Comparison of ENCODE assay signal across 34 cellular contexts in genomic region chr22:37925311-37925710, GRCh38. TPM values are rescaled to one million over a fixed set of nuclear protein-coding genes. Genes with fewer than 3 reads are reported as not detected.
"Had no signal": no experiment of that assay in that cellular context is flagged by ENCODE, and none has a peak within 500 bp of the region (broad histone marks: within the 10 kb centered on the region; RNA-seq: fewer than 3 reads in every experiment).

No MANE protein-coding gene starts in this region.

- H3K36me3 ChIP-seq: neural progenitor cell had no signal

- H3K4me1 ChIP-seq: neural progenitor cell had no signal

- H3K27me3 Mint-ChIP-seq: activated CD4-positive, alpha-beta memory T cell treated with anti-CD3 and anti-CD28 coated beads for 36 hours; activated CD4-positive, alpha-beta T cell treated with anti-CD3 and anti-CD28 coated beads, Interleukin-2, amount 10 ng/mL, durations not matched to agents 24 days and 14 days; activated T-cell treated with anti-CD3 and anti-CD28 coated beads, Interleukin-2, amount 50 U/mL, for 24 hours; central memory CD8-positive, alpha-beta T cell; dendritic cell treated with granulocyte-macrophage colony-stimulating factor and Interleukin-4, amounts not matched to agents 40 ng/mL and 50 ng/mL, for 4 days; naive thymus-derived CD4-positive, alpha-beta T cell; stimulated activated naive CD8-positive, alpha-beta T cell treated with anti-CD3 and anti-CD28 coated beads, Interleukin-15, Interleukin-2, amounts not matched to agents 100 ng/mL and 50 ng/mL, for 24 hours; T-helper 17 cell had no signal

- H3K4me1 Mint-ChIP-seq: central memory CD8-positive, alpha-beta T cell; mesothelial cell of epicardium; neural progenitor cell; stimulated activated effector memory CD8-positive, alpha-beta T cell treated with anti-CD3 and anti-CD28 coated beads, Interleukin-12 subunit alpha, Interleukin-12 subunit beta, amount 100 ng/mL, for 72 hours had no signal

- H3K4me3 Mint-ChIP-seq: activated CD4-positive, alpha-beta memory T cell treated with anti-CD3 and anti-CD28 coated beads for 36 hours; activated CD4-positive, alpha-beta T cell treated with anti-CD3 and anti-CD28 coated beads, Interleukin-2, amount 10 ng/mL, durations not matched to agents 24 days and 14 days; activated T-cell treated with anti-CD3 and anti-CD28 coated beads, Interleukin-2, amount 50 U/mL, for 24 hours; central memory CD8-positive, alpha-beta T cell; dendritic cell treated with granulocyte-macrophage colony-stimulating factor and Interleukin-4, amounts not matched to agents 40 ng/mL and 50 ng/mL, for 4 days; mesothelial cell of epicardium; naive thymus-derived CD4-positive, alpha-beta T cell; neural progenitor cell; stimulated activated effector memory CD8-positive, alpha-beta T cell treated with anti-CD3 and anti-CD28 coated beads, Interleukin-12 subunit alpha, Interleukin-12 subunit beta, amount 100 ng/mL, for 72 hours; stimulated activated naive CD8-positive, alpha-beta T cell treated with anti-CD3 and anti-CD28 coated beads, Interleukin-15, Interleukin-2, amounts not matched to agents 100 ng/mL and 50 ng/mL, for 24 hours; T-helper 17 cell had no signal

- H3K27ac Mint-ChIP-seq: activated CD4-positive, alpha-beta memory T cell treated with anti-CD3 and anti-CD28 coated beads for 36 hours; activated CD4-positive, alpha-beta T cell treated with anti-CD3 and anti-CD28 coated beads, Interleukin-2, amount 10 ng/mL, durations not matched to agents 24 days and 14 days; activated T-cell treated with anti-CD3 and anti-CD28 coated beads, Interleukin-2, amount 50 U/mL, for 24 hours; dendritic cell treated with granulocyte-macrophage colony-stimulating factor and Interleukin-4, amounts not matched to agents 40 ng/mL and 50 ng/mL, for 4 days; mesothelial cell of epicardium; neural progenitor cell; stimulated activated effector memory CD8-positive, alpha-beta T cell treated with anti-CD3 and anti-CD28 coated beads, Interleukin-12 subunit alpha, Interleukin-12 subunit beta, amount 100 ng/mL, for 72 hours; stimulated activated naive CD8-positive, alpha-beta T cell treated with anti-CD3 and anti-CD28 coated beads, Interleukin-15, Interleukin-2, amounts not matched to agents 100 ng/mL and 50 ng/mL, for 24 hours; T-helper 17 cell had no signal

- FAIRE-seq: bronchial epithelial cell, frontal cortex, keratinocyte, small intestine had no signal

- DNase-seq: activated CD4-positive, alpha-beta memory T cell treated with anti-CD3 and anti-CD28 coated beads for 36 hours; activated CD4-positive, alpha-beta T cell treated with anti-CD3 and anti-CD28 coated beads, Interleukin-2, amount 10 ng/mL, durations not matched to agents 24 days and 14 days; activated CD8-positive, alpha-beta memory T cell treated with anti-CD3 and anti-CD28 coated beads, Interleukin-2, amount 50 U/mL, for 48 hours; activated gamma-delta T cell treated with Interleukin-2 at 50 U/mL for 16 hours; activated naive CD4-positive, alpha-beta T cell treated with anti-CD3 and anti-CD28 coated beads, Interleukin-2, amount 50 U/mL, for 16 hours; activated T-cell treated with anti-CD3 and anti-CD28 coated beads, Interleukin-2, amount 50 U/mL, for 24 hours; amniotic stem cell; effector CD4-positive, alpha-beta T cell; esophagus squamous epithelium; glutamatergic neuron; left cardiac atrium; mammary epithelial cell; naive thymus-derived CD4-positive, alpha-beta T cell; occipital lobe; small intestine; stimulated activated CD4-positive, alpha-beta T cell treated with anti-CD3 and anti-CD28 coated beads, Interleukin-4, amount 100 ng/mL, for 24 hours; T-helper 17 cell; T1000; tibial artery; upper lobe of right lung; WERI-Rb-1 had no signal

- H3K27ac ChIP-seq: hepatocyte, neural progenitor cell, suprapubic skin, tibial artery, upper lobe of right lung, WERI-Rb-1 had no signal

- H3K9me3 ChIP-seq: esophagus squamous epithelium, suprapubic skin, tibial artery, upper lobe of right lung had no signal

- H3K9me3 Mint-ChIP-seq: activated CD4-positive, alpha-beta memory T cell treated with anti-CD3 and anti-CD28 coated beads for 36 hours; activated CD4-positive, alpha-beta T cell treated with anti-CD3 and anti-CD28 coated beads, Interleukin-2, amount 10 ng/mL, durations not matched to agents 24 days and 14 days; activated T-cell treated with anti-CD3 and anti-CD28 coated beads, Interleukin-2, amount 50 U/mL, for 24 hours; central memory CD8-positive, alpha-beta T cell; dendritic cell treated with granulocyte-macrophage colony-stimulating factor and Interleukin-4, amounts not matched to agents 40 ng/mL and 50 ng/mL, for 4 days; mesothelial cell of epicardium; naive thymus-derived CD4-positive, alpha-beta T cell; neural progenitor cell; stimulated activated effector memory CD8-positive, alpha-beta T cell treated with anti-CD3 and anti-CD28 coated beads, Interleukin-12 subunit alpha, Interleukin-12 subunit beta, amount 100 ng/mL, for 72 hours; stimulated activated naive CD8-positive, alpha-beta T cell treated with anti-CD3 and anti-CD28 coated beads, Interleukin-15, Interleukin-2, amounts not matched to agents 100 ng/mL and 50 ng/mL, for 24 hours had no signal

- H3K27me3 ChIP-seq: esophagus squamous epithelium, hepatocyte, neural progenitor cell, suprapubic skin, tibial artery, upper lobe of right lung had no signal

- H2AFZ ChIP-seq: hepatocyte, neural progenitor cell had no signal

- H3K4me3 ChIP-seq: esophagus squamous epithelium, hepatocyte, neural progenitor cell, suprapubic skin, tibial artery, upper lobe of right lung had no signal

- H3K9ac ChIP-seq: neural progenitor cell had no signal

- H3K79me2 ChIP-seq: hepatocyte had no signal

- H3K4me2 ChIP-seq: hepatocyte, neural progenitor cell had no signal

RNA-seq across cellular contexts. Expression of gene C22orf23, which starts 28.1 kb away (rescaled TPM):
- total RNA-seq: bronchial epithelial cell, liver, mammary epithelial cell, suprapubic skin, T-helper 17 cell, upper lobe of right lung had no signal

RNA-seq across cellular contexts. Expression of gene SOX10, which starts 59.0 kb away (rescaled TPM):
- total RNA-seq: activated CD4-positive, alpha-beta memory T cell treated with anti-CD3 and anti-CD28 coated beads for 36 hours; activated CD4-positive, alpha-beta T cell treated with anti-CD3 and anti-CD28 coated beads, Interleukin-2, amount 10 ng/mL, durations not matched to agents 24 days and 14 days; bronchial epithelial cell; hepatocyte; naive thymus-derived CD4-positive, alpha-beta T cell; renal cortical epithelial cell; T-helper 17 cell; upper lobe of right lung had no signal
